8 cellular contexts compared by ENCODE assay signal in genomic region chr17:45277216-45277849, GRCh38. TPM values are rescaled to one million over a fixed set of nuclear protein-coding genes. Genes with fewer than 3 reads are reported as not detected.
DNase-seq lines count a peak whose midpoint lies in the region; ATAC-seq and TF ChIP-seq lines count a peak whose summit lies in the region.

No MANE protein-coding gene starts in this region.

- peaks cover 36% of the 10 kb centered on the region for H3K36me3 Mint-ChIP-seq in CD8-positive, alpha-beta T cell
- H3K36me3 Mint-ChIP-seq in activated CD8-positive, alpha-beta T cell treated with anti-CD3 and anti-CD28 coated beads, Interleukin-2, amount 10 ng/mL, durations not matched to agents 7 days and 5 days (ENCODE audit: low read depth), result peaks cover 31% of the 10 kb centered on the region
- peaks cover 8% of the 10 kb centered on the region for H3K36me3 Mint-ChIP-seq in memory B cell

- CTCF ChIA-PET in CD8-positive, alpha-beta T cell (lab: Charles Lee), result interaction anchor here (0.8 to 14.3 kb wide), 37 partner anchors 8 to 132 kb away, joined by 3 to 279 read pairs (median 8); partner anchors contain the start of genes FMNL1 and MAP3K14
- CTCF ChIA-PET in activated CD8-positive, alpha-beta T cell treated with anti-CD3 and anti-CD28 coated beads, Interleukin-2, amount 10 ng/mL, durations not matched to agents 7 days and 5 days (lab: Charles Lee), result interaction anchor here (0.9 to 6.3 kb wide), 46 partner anchors 10 to 142 kb away, joined by 3 to 199 read pairs (median 7); partner anchors contain the start of genes ACBD4, FMNL1 and MAP3K14

- peaks cover 7% of the 10 kb centered on the region for H3K4me1 Mint-ChIP-seq in CD8-positive, alpha-beta T cell (ENCODE audit: low read depth)
- H3K4me1 Mint-ChIP-seq in activated CD8-positive, alpha-beta T cell treated with anti-CD3 and anti-CD28 coated beads, Interleukin-2, amount 10 ng/mL, durations not matched to agents 7 days and 5 days (ENCODE audit: low read depth), result peaks cover 17% of the 10 kb centered on the region
- peaks cover 4% of the 10 kb centered on the region for H3K4me1 Mint-ChIP-seq in memory B cell

- H3K9me3 Mint-ChIP-seq in CD8-positive, alpha-beta T cell, result no peaks in the 10 kb centered on the region
- no peaks in the 10 kb centered on the region for H3K9me3 Mint-ChIP-seq in activated CD8-positive, alpha-beta T cell treated with anti-CD3 and anti-CD28 coated beads, Interleukin-2, amount 10 ng/mL, durations not matched to agents 7 days and 5 days (ENCODE audit: insufficient read depth)
- H3K9me3 Mint-ChIP-seq in memory B cell, result no peaks in the 10 kb centered on the region

- peak; percentile 99 for ATAC-seq in CD8-positive, alpha-beta T cell
- peak; percentile 91 for ATAC-seq in activated CD8-positive, alpha-beta T cell treated with anti-CD3 and anti-CD28 coated beads, Interleukin-2, amount 10 ng/mL, durations not matched to agents 7 days and 5 days
- ATAC-seq in memory B cell (ENCODE audit: low read depth) (peak; percentile 100), HG02571 (IDR thresholded peaks at IDR 0.05; ENCODE audit: unreplicated experiment) (no peak)

- H3K27me3 ChIP-seq in CD8-positive, alpha-beta T cell (ENCODE audit: insufficient read depth, low read length), result no peaks in the 10 kb centered on the region

- H3K27ac Mint-ChIP-seq in CD8-positive, alpha-beta T cell, result peak overlapping the region; percentile 41
- H3K27ac Mint-ChIP-seq in activated CD8-positive, alpha-beta T cell treated with anti-CD3 and anti-CD28 coated beads, Interleukin-2, amount 10 ng/mL, durations not matched to agents 7 days and 5 days, result peak overlapping the region; percentile 3
- H3K27ac Mint-ChIP-seq in memory B cell, result peak overlapping the region; percentile 55

- H3K4me3 Mint-ChIP-seq in CD8-positive, alpha-beta T cell, result no peak overlapping the region
- H3K4me3 Mint-ChIP-seq in activated CD8-positive, alpha-beta T cell treated with anti-CD3 and anti-CD28 coated beads, Interleukin-2, amount 10 ng/mL, durations not matched to agents 7 days and 5 days, result no peak overlapping the region
- H3K4me3 Mint-ChIP-seq in memory B cell, result no peak overlapping the region

- H3K27me3 Mint-ChIP-seq in CD8-positive, alpha-beta T cell (ENCODE audit: low read depth), result no peaks in the 10 kb centered on the region
- no peaks in the 10 kb centered on the region for H3K27me3 Mint-ChIP-seq in activated CD8-positive, alpha-beta T cell treated with anti-CD3 and anti-CD28 coated beads, Interleukin-2, amount 10 ng/mL, durations not matched to agents 7 days and 5 days (ENCODE audit: low read depth)
- no peaks in the 10 kb centered on the region for H3K27me3 Mint-ChIP-seq in memory B cell

- peaks cover 25% of the 10 kb centered on the region for H3K36me3 ChIP-seq in CD8-positive, alpha-beta T cell (ENCODE audit: insufficient read depth, low read length)

- intact Hi-C loops in CD8-positive, alpha-beta T cell (cut with DNase I, micrococcal nuclease), result loop anchor here (1.0 to 2.0 kb wide), 3 partner anchors 39 to 108 kb away; partner anchors contain the start of gene MAP3K14 (in 2 of the 2)

- DNase-seq in CD8-positive, alpha-beta T cell, result peak; percentile 78 to 93 (median 90)
- peak in 75 of 76 experiments; percentile 15 to 95 (median 89) for DNase-seq in HUDEP-2 (lab: John Stamatoyannopoulos, UW; ENCODE audit: unreplicated experiment in 76 of 76)
- peak; percentile 71 for DNase-seq in NK-92 treated with Interleukin-12 subunit alpha and Interleukin-12 subunit beta, amount 100 ng/mL, for 24 hours (lab: John Stamatoyannopoulos, UW)
- peak; percentile 93 for DNase-seq in activated CD8-positive, alpha-beta T cell treated with anti-CD3 and anti-CD28 coated beads, Interleukin-2, amount 10 ng/mL, durations not matched to agents 7 days and 5 days
- peak; percentile 84 for DNase-seq in effector CD8-positive, alpha-beta T cell (lab: John Stamatoyannopoulos, UW)
- DNase-seq in memory B cell (ENCODE audit: low spot score in 2 of 2), result peak; percentile 85 to 86
- peak; percentile 76 for DNase-seq in stimulated activated CD8-positive, alpha-beta memory T cell treated with anti-CD3 and anti-CD28 coated beads, Interleukin-12 subunit alpha, Interleukin-12 subunit beta, amount 100 ng/mL, for 24 hours (ENCODE audit: extremely low read depth)

- peak; percentile 73 for TF ChIP-seq CTCF in CD8-positive, alpha-beta T cell (IDR thresholded peaks at IDR 0.05)

- H3K9me3 ChIP-seq in CD8-positive, alpha-beta T cell (ENCODE audit: low read length), result no peaks in the 10 kb centered on the region

- POLR2A ChIA-PET in CD8-positive, alpha-beta T cell (lab: Charles Lee), result interaction anchor here (0.6 to 2.0 kb wide), 12 partner anchors 30 to 1915 kb away, joined by 3 to 11 read pairs (median 4); partner anchors contain the start of gene MAP3K14
- POLR2A ChIA-PET in activated CD8-positive, alpha-beta T cell treated with anti-CD3 and anti-CD28 coated beads, Interleukin-2, amount 10 ng/mL, durations not matched to agents 7 days and 5 days (lab: Charles Lee), result interaction anchor here (0.5 to 2.5 kb wide), 7 partner anchors 8 to 111 kb away, joined by 3 to 17 read pairs (median 5); partner anchors contain the start of gene MAP3K14

- H3K4me3 ChIP-seq in CD8-positive, alpha-beta T cell (ENCODE audit: low read depth, low read length), result no peak overlapping the region

- no peak overlapping the region for H3K27ac ChIP-seq in CD8-positive, alpha-beta T cell (ENCODE audit: low read depth, low read length)

- H3K4me1 ChIP-seq in CD8-positive, alpha-beta T cell (ENCODE audit: insufficient read depth, low read length), result no peaks in the 10 kb centered on the region

RNA-seq across cellular contexts. Expression of gene SPATA32, which starts 15.4 kb away (rescaled TPM):
- under 1 TPM in 1 of 2 experiments, not detected in 1; 0.22 TPM for total RNA-seq in CD8-positive, alpha-beta T cell
- total RNA-seq in activated CD8-positive, alpha-beta T cell treated with anti-CD3 and anti-CD28 coated beads, Interleukin-2, amount 10 ng/mL, durations not matched to agents 7 days and 5 days, result under 1 TPM; 0.52 to 0.55 TPM

RNA-seq across cellular contexts. Expression of gene MAP3K14, which starts 39.5 kb away (rescaled TPM):
- 10 to 100 TPM; 38.1 to 39.1 TPM for total RNA-seq in CD8-positive, alpha-beta T cell
- 10 to 100 TPM; 17.5 to 23.8 TPM for total RNA-seq in activated CD8-positive, alpha-beta T cell treated with anti-CD3 and anti-CD28 coated beads, Interleukin-2, amount 10 ng/mL, durations not matched to agents 7 days and 5 days

RNA-seq across cellular contexts. Expression of gene FMNL1, which starts 55.6 kb away (rescaled TPM):
- 100 to 1,000 TPM; 527 to 558 TPM for total RNA-seq in CD8-positive, alpha-beta T cell
- 100 to 1,000 TPM; 375 to 395 TPM for total RNA-seq in activated CD8-positive, alpha-beta T cell treated with anti-CD3 and anti-CD28 coated beads, Interleukin-2, amount 10 ng/mL, durations not matched to agents 7 days and 5 days

Comparison
In these comparisons a context has a peak if more than half of its experiments do, and no peak if none do; other contexts are left out.
1. H3K27ac Mint-ChIP-seq: peak in every context shown above with its lines; median percentile 55 in memory B cell; 41 in CD8-positive, alpha-beta T cell; 3 in activated CD8-positive, alpha-beta T cell treated with anti-CD3 and anti-CD28 coated beads, Interleukin-2, amount 10 ng/mL, durations not matched to agents 7 days and 5 days.